Comparison of ENCODE assay signal across 17 cellular contexts in the genomic region with DNA sequence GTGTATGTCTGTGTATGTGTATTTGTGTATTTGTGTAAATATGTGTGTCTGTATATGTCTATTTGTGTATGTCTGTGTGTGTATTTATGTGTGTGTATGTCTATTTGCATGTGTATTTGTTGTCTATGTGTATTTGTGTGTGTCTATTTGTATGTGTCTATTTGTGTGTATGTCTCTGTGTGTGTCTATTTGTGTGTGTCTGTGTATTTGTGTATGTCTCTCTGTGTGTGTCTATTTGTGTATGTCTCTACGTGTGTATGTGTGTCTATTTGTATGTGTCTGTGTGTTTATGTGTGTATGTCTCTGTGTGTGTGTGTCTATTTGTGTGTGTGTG. TPM values are rescaled to one million over a fixed set of nuclear protein-coding genes. Genes with fewer than 3 reads are reported as not detected.
DNase-seq lines count a peak whose midpoint lies in the region; ATAC-seq, FAIRE-seq and TF ChIP-seq lines count a peak whose summit lies in the region.
"Had no signal": no experiment of that assay in that cellular context is flagged by ENCODE, and none has a peak within 500 bp of the region (broad histone marks: within the 10 kb centered on the region; RNA-seq: fewer than 3 reads in every experiment).

No MANE protein-coding gene starts in this region.

- H3K4me1 ChIP-seq in HepG2 (ENCODE audit: insufficient read depth, low read length), result peaks cover 10% of the 10 kb centered on the region
- H3K4me1 ChIP-seq in right lobe of liver, result peaks cover 0 to 19% (median 11%) of the 10 kb centered on the region in 4 donors
- peaks cover 12% of the 10 kb centered on the region for H3K4me1 ChIP-seq in endothelial cell of umbilical vein (ENCODE audit: control insufficient read depth, extremely low read depth, insufficient read depth, low read length)

- TF ChIP-seq CTCF in HepG2 (CRISPR knock-in tag; IDR thresholded peaks at IDR 0.05) (no peak), right lobe of liver (IDR thresholded peaks at IDR 0.05) (no peak), endothelial cell of umbilical vein (IDR thresholded peaks at IDR 0.05; ENCODE audit: extremely low read depth in 1 of 2, insufficient read depth in 1 of 2, low read depth in 1 of 2, low read length in 2 of 2) (no peak), glutamatergic neuron (IDR thresholded peaks at IDR 0.05; ENCODE audit: partially characterized antibody, unreplicated experiment) (no peak), foreskin fibroblast (IDR thresholded peaks at IDR 0.05; ENCODE audit: low read depth, low read length) (no peak)

- H3K79me2 ChIP-seq in HepG2 (ENCODE audit: insufficient read depth, low read length), result no peaks in the 10 kb centered on the region
- no peaks in the 10 kb centered on the region for H3K79me2 ChIP-seq in endothelial cell of umbilical vein (ENCODE audit: control insufficient read depth, insufficient read depth, low read length)

- DNase-seq in HepG2 (ENCODE audit: low spot score) (no peak), right lobe of liver (no peak), LHCN-M2 (ENCODE audit: low read depth) (peak; percentile 35), endothelial cell of umbilical vein (ENCODE audit: low read depth, low spot score) (no peak), urothelium cell line (ENCODE audit: low spot score) (no peak), glutamatergic neuron (no peak), foreskin fibroblast (no peak)
- no peak for DNase-seq in activated CD4-positive, alpha-beta T cell treated with anti-CD3 and anti-CD28 coated beads, Interleukin-2, amount 50 U/mL, for 48 hours
- DNase-seq: BE2C, DND-41, GDM1 had no signal

- H3K4me1 Mint-ChIP-seq in glutamatergic neuron (ENCODE audit: low read depth, unreplicated experiment), result no peaks in the 10 kb centered on the region

- intact Hi-C loops in HepG2 (cut with micrococcal nuclease; ENCODE audit: unreplicated experiment), result loop anchor here (1.0 kb wide), 1 partner anchor 42 kb away; no protein-coding TSS in a partner anchor
- intact Hi-C loops in right lobe of liver (cut with DNase I), result loop anchor here in 1 of 2 donors (10.0 kb wide), 1 partner anchor 53 kb away; no protein-coding TSS in a partner anchor
- intact Hi-C loops in endothelial cell of umbilical vein (cut with micrococcal nuclease), result no loop called here

- H3K9me3 ChIP-seq in HepG2 (ENCODE audit: low read length) (no peaks in the 10 kb centered on the region), right lobe of liver (no peaks in the 10 kb centered on the region), endothelial cell of umbilical vein (replicated peaks; ENCODE audit: control insufficient read depth, insufficient read depth, low read length) (no peaks in the 10 kb centered on the region)
- H3K9me3 ChIP-seq: BE2C had no signal

- dilution Hi-C loops in endothelial cell of umbilical vein (cut with MboI; ENCODE audit: extremely low pct_ligation_motif_present, low sequenced_read_pairs), result no loop called here

- H3K4me2 ChIP-seq in HepG2 (ENCODE audit: low read depth, low read length) (no peak overlapping the region), endothelial cell of umbilical vein (ENCODE audit: insufficient read depth, low read length) (no peak overlapping the region)
- H3K4me2 ChIP-seq: GM23338 had no signal

- H3K27me3 ChIP-seq in HepG2 (ENCODE audit: control insufficient read depth in 1 of 2, insufficient read depth in 2 of 2, low read length in 2 of 2) (peaks cover under 1 to 36% of the 10 kb centered on the region in 2 experiments; a peak in 3 of 5 replicates), right lobe of liver (no peaks in the 10 kb centered on the region), endothelial cell of umbilical vein (ENCODE audit: control insufficient read depth in 2 of 2, insufficient read depth in 2 of 2, low read length in 2 of 2) (no peaks in the 10 kb centered on the region)
- H3K27me3 ChIP-seq: BE2C had no signal

- TF ChIP-seq EP300 in HepG2 (IDR thresholded peaks at IDR 0.05; ENCODE audit: low read depth in 2 of 2, low read length in 2 of 2), result no peak
- TF ChIP-seq EP300 in HepG2 (CRISPR knock-in tag; IDR thresholded peaks at IDR 0.05; ENCODE audit: borderline replicate concordance), result no peak

- H3K9ac ChIP-seq in HepG2 (ENCODE audit: insufficient read depth, low read depth, low read length), result no peak overlapping the region
- no peak overlapping the region for H3K9ac ChIP-seq in endothelial cell of umbilical vein (replicated peaks; ENCODE audit: extremely low read depth, insufficient read depth, low read length)

- H3K36me3 ChIP-seq in HepG2 (replicated peaks in 1 of 2; ENCODE audit: control insufficient read depth in 1 of 2, insufficient read depth in 2 of 2, low read length in 2 of 2), result no peaks in the 10 kb centered on the region
- no peaks in the 10 kb centered on the region for H3K36me3 ChIP-seq in right lobe of liver
- no peaks in the 10 kb centered on the region for H3K36me3 ChIP-seq in endothelial cell of umbilical vein (ENCODE audit: control insufficient read depth in 2 of 2, extremely low read depth in 1 of 2, insufficient read depth in 2 of 2, low read length in 2 of 2)
- H3K36me3 ChIP-seq: BE2C had no signal

- in situ Hi-C loops in HepG2 (cut with HindIII; ENCODE audit: extremely low pct_ligation_motif_present, low pct_unique_long_range_greater_than_20kb), result loop anchor here (5.0 kb wide), 2 partner anchors 41 to 196 kb away; no protein-coding TSS in a partner anchor

- no peaks in the 10 kb centered on the region for H3K9me1 ChIP-seq in endothelial cell of umbilical vein (replicated peaks; ENCODE audit: control insufficient read depth, extremely low read depth, insufficient read depth, low read length)

- peaks cover 3% of the 10 kb centered on the region for H3K27me3 Mint-ChIP-seq in glutamatergic neuron (ENCODE audit: unreplicated experiment)
- H3K27me3 Mint-ChIP-seq: CD4-positive, alpha-beta memory T cell had no signal

- no peaks in the 10 kb centered on the region for H4K20me1 ChIP-seq in HepG2 (ENCODE audit: insufficient read depth, low read length)
- H4K20me1 ChIP-seq in endothelial cell of umbilical vein (replicated peaks; ENCODE audit: control insufficient read depth, extremely low read depth, insufficient read depth, low read length), result no peaks in the 10 kb centered on the region

- ATAC-seq in HepG2 (no peak), right lobe of liver (no peak)
- ATAC-seq: GM23338 had no signal

- 5% methylated on average over 1 of the region's 1 CpG for WGBS in HepG2 (ENCODE audit: low lambda C conversion rate)
- WGBS in right lobe of liver (ENCODE audit: insufficient coverage, low coverage, low lambda C conversion rate, missing lambda C conversion rate), result 22% methylated on average over 1 of the region's 1 CpG

- POLR2A ChIA-PET in HepG2 (lab: Yijun Ruan, JAX) (no interaction called here), endothelial cell of umbilical vein (lab: Charles Lee) (no interaction called here)

- BruUV-seq in HepG2 (replicated peaks; lab: Mats Ljungman, UMichigan) (no TSS peak), endothelial cell of umbilical vein (replicated peaks; lab: Mats Ljungman, UMichigan) (TSS peak; percentile 14)

- no peak overlapping the region for H2AFZ ChIP-seq in HepG2 (ENCODE audit: low read length)
- no peak overlapping the region for H2AFZ ChIP-seq in endothelial cell of umbilical vein (ENCODE audit: low read depth, low read length)
- H2AFZ ChIP-seq: GM23338 had no signal

- FAIRE-seq in HepG2 (lab: Jason Lieb, UNC), result no peak
- no peak for FAIRE-seq in endothelial cell of umbilical vein (lab: Jason Lieb, UNC)
- FAIRE-seq in urothelium cell line (lab: Jason Lieb, UNC), result peak; percentile 69
- FAIRE-seq: A204.1 had no signal

- no peak overlapping the region for H3K4me3 Mint-ChIP-seq in glutamatergic neuron (ENCODE audit: unreplicated experiment)
- H3K4me3 Mint-ChIP-seq: CD4-positive, alpha-beta memory T cell; GM23338 had no signal

- no peak overlapping the region for H3K27ac ChIP-seq in HepG2 (ENCODE audit: extremely low read length, insufficient read depth, low read length)
- no peak overlapping the region for H3K27ac ChIP-seq in right lobe of liver
- no peak overlapping the region for H3K27ac ChIP-seq in endothelial cell of umbilical vein (ENCODE audit: insufficient read depth, low read depth, low read length)
- H3K27ac ChIP-seq: C4-2B had no signal

- TF ChIP-seq POLR2A in HepG2 (IDR thresholded peaks at IDR 0.05; ENCODE audit: insufficient read depth in 1 of 2, low read depth in 2 of 2, low read length in 2 of 2) (no peak), right lobe of liver (IDR thresholded peaks at IDR 0.05) (no peak), endothelial cell of umbilical vein (IDR thresholded peaks at IDR 0.05; ENCODE audit: low read depth, low read length) (no peak)

- H3K36me3 Mint-ChIP-seq in glutamatergic neuron (ENCODE audit: unreplicated experiment), result no peaks in the 10 kb centered on the region
- H3K36me3 Mint-ChIP-seq: CD4-positive, alpha-beta memory T cell had no signal

- peaks cover 3% of the 10 kb centered on the region for H3K9me3 Mint-ChIP-seq in glutamatergic neuron (ENCODE audit: unreplicated experiment)
- H3K9me3 Mint-ChIP-seq: CD4-positive, alpha-beta memory T cell; GM23338 had no signal

- H3K27ac Mint-ChIP-seq in glutamatergic neuron (ENCODE audit: unreplicated experiment), result no peak overlapping the region
- H3K27ac Mint-ChIP-seq: CD4-positive, alpha-beta memory T cell; GM23338 had no signal

- H3K4me3 ChIP-seq in HepG2 (replicated peaks in 1 of 3; ENCODE audit: insufficient read depth in 1 of 3, low read depth in 2 of 3, low read length in 3 of 3) (no peak overlapping the region), right lobe of liver (no peak overlapping the region), endothelial cell of umbilical vein (replicated peaks in 1 of 3; ENCODE audit: insufficient read depth in 1 of 3, low read depth in 1 of 3, low read length in 3 of 3) (no peak overlapping the region), foreskin fibroblast (ENCODE audit: low read depth in 1 of 2, low read length in 2 of 2) (no peak overlapping the region)
- H3K4me3 ChIP-seq: GM23338 had no signal

- CTCF ChIA-PET in HepG2 (lab: Yijun Ruan, JAX; ENCODE audit: low intra/inter-chr PET ratio, low total read pairs) (interaction anchor here (0.8 to 3.3 kb wide), 2 partner anchors 41 to 202 kb away, joined by 3 to 15 read pairs; no protein-coding TSS in a partner anchor), endothelial cell of umbilical vein (lab: Charles Lee) (interaction anchor here (2.1 to 2.5 kb wide), 5 partner anchors 36 to 205 kb away, joined by 22 to 55 read pairs (median 27); partner anchors contain the start of gene TMIE)

- no peak for TF ChIP-seq RAD21 in HepG2 (CRISPR knock-in tag; IDR thresholded peaks at IDR 0.05)

RNA-seq across cellular contexts. Expression of gene PTH1R, which starts 30.4 kb away (rescaled TPM):
- not detected in 2 replicates for total RNA-seq in HepG2 (2016; rRNA removed; fragmentation: Illumina TruSeq; extraction: Trizol)
- total RNA-seq in HepG2 (2016; cell fraction: cytosol; rRNA removed; fragmentation: Illumina TruSeq; extraction: Trizol; ENCODE audit: low read depth), result not detected in 2 replicates
- total RNA-seq in HepG2 (2016; cell fraction: insoluble cytoplasmic fraction; rRNA removed; fragmentation: Illumina TruSeq; extraction: Trizol), result not detected in 2 replicates
- not detected in 2 replicates for total RNA-seq in HepG2 (2016; cell fraction: membrane; rRNA removed; fragmentation: Illumina TruSeq; extraction: Trizol)
- total RNA-seq in HepG2 (2016; cell fraction: nucleus; rRNA removed; fragmentation: Illumina TruSeq; extraction: Trizol), result not detected in 2 replicates
- polyA plus RNA-seq in HepG2 (2011; rRNA removed), result not detected in 2 replicates
- not detected in 2 replicates for polyA plus RNA-seq in HepG2 (2011; cell fraction: cytosol; rRNA removed)
- 0.10 TPM in 1 of 2 replicates, not detected in the other for polyA plus RNA-seq in HepG2 (2011; cell fraction: nucleus; rRNA removed)
- not detected in 2 replicates for polyA plus RNA-seq in HepG2 (2012)
- not detected in 2 replicates for polyA plus RNA-seq in HepG2 (2016; cell fraction: cytosol; fragmentation: Illumina TruSeq; extraction: Trizol; ENCODE audit: low read depth)
- polyA plus RNA-seq in HepG2 (2016; cell fraction: insoluble cytoplasmic fraction; fragmentation: Illumina TruSeq; extraction: Trizol; ENCODE audit: low read depth), result not detected in 2 replicates
- not detected in 2 replicates for polyA plus RNA-seq in HepG2 (2016; cell fraction: membrane; fragmentation: Illumina TruSeq; extraction: Trizol; ENCODE audit: low read depth)
- not detected in 2 replicates for polyA plus RNA-seq in HepG2 (2016; cell fraction: nucleus; fragmentation: Illumina TruSeq; extraction: Trizol; ENCODE audit: insufficient read depth, low read depth)
- polyA minus RNA-seq in HepG2 (2011; rRNA and poly(A)+ RNA removed; ENCODE audit: low replicate concordance), result not detected in 2 replicates
- not detected in 2 replicates for polyA minus RNA-seq in HepG2 (2011; cell fraction: cytosol; rRNA and poly(A)+ RNA removed)
- polyA minus RNA-seq in HepG2 (2011; cell fraction: nucleus; rRNA and poly(A)+ RNA removed), result not detected in 2 replicates
- 10 to 100 TPM in 5 of 6 experiments, 1 to 10 TPM in 1; 6.1 to 32.5 (median 16.0) TPM for total RNA-seq in right lobe of liver
- total RNA-seq in LHCN-M2 (2014; rRNA removed), result 1.2 and 1.3 TPM in 2 replicates
- polyA plus RNA-seq in LHCN-M2 (2012), result 1.3 TPM
- total RNA-seq in endothelial cell of umbilical vein, result 0.46 and 0.65 TPM in 2 replicates
- 0.08 TPM in 1 of 2 replicates, not detected in the other for polyA plus RNA-seq in endothelial cell of umbilical vein
- 0.14 and 0.25 TPM in 2 replicates for polyA plus RNA-seq in endothelial cell of umbilical vein (2011; cell fraction: cytosol; rRNA removed)
- polyA plus RNA-seq in endothelial cell of umbilical vein (2011; cell fraction: nucleus; rRNA removed), result 0.15 and 0.30 TPM in 2 replicates
- polyA plus RNA-seq in endothelial cell of umbilical vein (2012), result 0.17 TPM in 1 of 2 replicates, not detected in the other
- polyA minus RNA-seq in endothelial cell of umbilical vein, result not detected in 2 replicates
- polyA minus RNA-seq in endothelial cell of umbilical vein (2011; cell fraction: cytosol; rRNA and poly(A)+ RNA removed), result not detected
- polyA minus RNA-seq in endothelial cell of umbilical vein (2011; cell fraction: nucleus; rRNA and poly(A)+ RNA removed), result not detected in 2 replicates
- 0.29 TPM for total RNA-seq in glutamatergic neuron (ENCODE audit: unreplicated experiment)
- total RNA-seq: CD4-positive, alpha-beta memory T cell had no signal
- polyA plus RNA-seq: CD4-positive, alpha-beta memory T cell had no signal

RNA-seq across cellular contexts. Expression of gene MYL3, which starts 44.7 kb away (rescaled TPM):
- total RNA-seq in HepG2 (2016; rRNA removed; fragmentation: Illumina TruSeq; extraction: Trizol) (not detected in 2 replicates), right lobe of liver (1 to 10 TPM in 3 of 6 experiments, under 1 TPM in 3; 0.37 to 2.0 (median 1.00) TPM), LHCN-M2 (2014; rRNA removed) (not detected in 2 replicates), endothelial cell of umbilical vein (not detected in 2 replicates), glutamatergic neuron (ENCODE audit: unreplicated experiment) (not detected)
- not detected in 2 replicates for total RNA-seq in HepG2 (2016; cell fraction: cytosol; rRNA removed; fragmentation: Illumina TruSeq; extraction: Trizol; ENCODE audit: low read depth)
- total RNA-seq in HepG2 (2016; cell fraction: insoluble cytoplasmic fraction; rRNA removed; fragmentation: Illumina TruSeq; extraction: Trizol), result not detected in 2 replicates
- not detected in 2 replicates for total RNA-seq in HepG2 (2016; cell fraction: membrane; rRNA removed; fragmentation: Illumina TruSeq; extraction: Trizol)
- total RNA-seq in HepG2 (2016; cell fraction: nucleus; rRNA removed; fragmentation: Illumina TruSeq; extraction: Trizol), result not detected in 2 replicates
- polyA plus RNA-seq in HepG2 (2011; rRNA removed) (0.13 TPM in 1 of 2 replicates, not detected in the other), endothelial cell of umbilical vein (not detected in 2 replicates)
- polyA plus RNA-seq in HepG2 (2011; cell fraction: cytosol; rRNA removed), result 0.06 TPM in 1 of 2 replicates, not detected in the other
- polyA plus RNA-seq in HepG2 (2011; cell fraction: nucleus; rRNA removed), result not detected in 2 replicates
- polyA plus RNA-seq in HepG2 (2012), result not detected in 2 replicates
- polyA plus RNA-seq in HepG2 (2016; cell fraction: cytosol; fragmentation: Illumina TruSeq; extraction: Trizol; ENCODE audit: low read depth), result not detected in 2 replicates
- polyA plus RNA-seq in HepG2 (2016; cell fraction: insoluble cytoplasmic fraction; fragmentation: Illumina TruSeq; extraction: Trizol; ENCODE audit: low read depth), result not detected in 2 replicates
- not detected in 2 replicates for polyA plus RNA-seq in HepG2 (2016; cell fraction: membrane; fragmentation: Illumina TruSeq; extraction: Trizol; ENCODE audit: low read depth)
- polyA plus RNA-seq in HepG2 (2016; cell fraction: nucleus; fragmentation: Illumina TruSeq; extraction: Trizol; ENCODE audit: insufficient read depth, low read depth), result not detected in 2 replicates
- 0.16 TPM in 1 of 2 replicates, not detected in the other for polyA minus RNA-seq in HepG2 (2011; rRNA and poly(A)+ RNA removed; ENCODE audit: low replicate concordance)
- not detected in 2 replicates for polyA minus RNA-seq in HepG2 (2011; cell fraction: cytosol; rRNA and poly(A)+ RNA removed)
- not detected in 2 replicates for polyA minus RNA-seq in HepG2 (2011; cell fraction: nucleus; rRNA and poly(A)+ RNA removed)
- 0.49 TPM for polyA plus RNA-seq in LHCN-M2 (2012)
- polyA plus RNA-seq in endothelial cell of umbilical vein (2011; cell fraction: cytosol; rRNA removed), result not detected in 2 replicates
- polyA plus RNA-seq in endothelial cell of umbilical vein (2011; cell fraction: nucleus; rRNA removed), result not detected in 2 replicates
- polyA plus RNA-seq in endothelial cell of umbilical vein (2012), result not detected in 2 replicates
- polyA minus RNA-seq in endothelial cell of umbilical vein, result not detected in 2 replicates
- not detected for polyA minus RNA-seq in endothelial cell of umbilical vein (2011; cell fraction: cytosol; rRNA and poly(A)+ RNA removed)
- polyA minus RNA-seq in endothelial cell of umbilical vein (2011; cell fraction: nucleus; rRNA and poly(A)+ RNA removed), result not detected in 2 replicates
- total RNA-seq: CD4-positive, alpha-beta memory T cell; GM23338; IMR-90 had no signal
- polyA plus RNA-seq: AG04450; CD4-positive, alpha-beta memory T cell; GM23338 had no signal
